8 cellular contexts compared by ENCODE assay signal in genomic region chr10:31320179-31320597, GRCh38. TPM values are rescaled to one million over a fixed set of nuclear protein-coding genes. Genes with fewer than 3 reads are reported as not detected.
DNase-seq lines count a peak whose midpoint lies in the region; ATAC-seq and TF ChIP-seq lines count a peak whose summit lies in the region.

No MANE protein-coding gene starts in this region.

- WGBS in lung, 2 donors: 0 to 1% methylated on average over 35 to 39 of the region's 39 CpGs

- peak overlapping the region; percentile 88 for H3K4me3 ChIP-seq in AG04450 (ENCODE audit: low read depth, low read length)
- peak overlapping the region; percentile 97 for H3K4me3 ChIP-seq in HL-60 (replicated peaks; ENCODE audit: insufficient read depth, low read length)
- H3K4me3 ChIP-seq in coronary artery: peak overlapping the region; percentile 99
- H3K4me3 ChIP-seq in lung: peak overlapping the region; percentile 86

- TF ChIP-seq CTCF in AG04450 (IDR thresholded peaks at IDR 0.05; ENCODE audit: low read depth, low read length) (no peak), HL-60 (IDR thresholded peaks at IDR 0.05; ENCODE audit: insufficient read depth, low read length) (no peak), coronary artery (IDR thresholded peaks at IDR 0.05) (no peak), lung (IDR thresholded peaks at IDR 0.05; ENCODE audit: control extremely low read depth, extremely low read depth) (no peak)

- H3K27ac ChIP-seq in AG04450 (ENCODE audit: low read depth, low read length) (peak overlapping the region; percentile 89), HL-60 (replicated peaks) (peak overlapping the region; percentile 63), coronary artery (peak overlapping the region; percentile 95 to 100), lung (ENCODE audit: low read depth in 1 of 2, low read length in 1 of 2) (peak overlapping the region; percentile 90 to 98)

- H3K4me1 ChIP-seq in lung (ENCODE audit: control insufficient read depth in 2 of 2, insufficient read depth in 2 of 2, low read length in 2 of 2): peaks cover 0 to 1% of the 10 kb centered on the region in 2 donors

- H3K9me3 ChIP-seq in AG04450 (ENCODE audit: control insufficient read depth, insufficient read depth, low read length) (no peaks in the 10 kb centered on the region; the same call in 1 of the 2 replicates), lung (ENCODE audit: control insufficient read depth in 2 of 2, insufficient read depth in 1 of 2, low read length in 1 of 2) (no peaks in the 10 kb centered on the region)

- H3K36me3 ChIP-seq in lung (ENCODE audit: control insufficient read depth in 2 of 2, insufficient read depth in 2 of 2, low read length in 2 of 2): no peaks in the 10 kb centered on the region

- POLR2A ChIA-PET in AG04450 (lab: Yijun Ruan, JAX): interaction anchor here (0.6 to 1.3 kb wide), 2 partner anchors 58 to 500 kb away, joined by 4 read pairs; no protein-coding TSS in a partner anchor

- no peak for DNase-seq in AG04450 (ENCODE audit: low read depth, low spot score)
- DNase-seq in GM19238 (ENCODE audit: insufficient read length, low spot score): peak; percentile 30
- peak; percentile 30 to 51 for DNase-seq in HL-60 (ENCODE audit: low read depth in 1 of 2, low spot score in 1 of 2)
- peak; percentile 69 for DNase-seq in activated CD4-positive, alpha-beta T cell treated with anti-CD3 and anti-CD28 coated beads for 48 hours
- peak; percentile 78 for DNase-seq in coronary artery (ENCODE audit: low spot score)
- peak; percentile 29 for DNase-seq in lung (ENCODE audit: low spot score)
- peak; percentile 28 to 37 for DNase-seq in stimulated activated CD8-positive, alpha-beta memory T cell treated with anti-CD3 and anti-CD28 coated beads, Interleukin-2, amount 100 ng/mL, for 48 hours (ENCODE audit: low read depth in 2 of 2)
- no peak for DNase-seq in epidermal melanocyte (ENCODE audit: insufficient read length, low spot score)

- no peaks in the 10 kb centered on the region for H3K27me3 ChIP-seq in AG04450 (ENCODE audit: control insufficient read depth, insufficient read depth, low read length)
- H3K27me3 ChIP-seq in HL-60 (ENCODE audit: insufficient read depth, poor library complexity, severe bottlenecking): no peaks in the 10 kb centered on the region
- H3K27me3 ChIP-seq in lung (ENCODE audit: control insufficient read depth, insufficient read depth): no peaks in the 10 kb centered on the region

- CTCF ChIA-PET in AG04450 (lab: Charles Lee): no interaction called here

- ATAC-seq in lung (ENCODE audit: insufficient read depth, low FRiP score): no peak

RNA-seq across cellular contexts. Expression of gene ZEB1, which starts 1.2 kb away (rescaled TPM):
- polyA plus RNA-seq in AG04450 (2011; rRNA removed) (128 and 154 TPM in 2 replicates), lung (1 to 10 TPM; 8.4 to 9.2 TPM)
- 224 and 338 TPM in 2 replicates for polyA minus RNA-seq in AG04450 (2011; rRNA and poly(A)+ RNA removed)
- 10 to 100 TPM; 29.8 to 86.9 TPM for total RNA-seq in lung

Comparison
In these comparisons a context has a peak if more than half of its experiments do, and no peak if none do; other contexts are left out.
1. DNase-seq: peak in GM19238 (single experiment), HL-60 (2 of 2), activated CD4-positive, alpha-beta T cell treated with anti-CD3 and anti-CD28 coated beads for 48 hours (single experiment), coronary artery (single experiment), lung (single experiment) and stimulated activated CD8-positive, alpha-beta memory T cell treated with anti-CD3 and anti-CD28 coated beads, Interleukin-2, amount 100 ng/mL, for 48 hours (2 of 2); none in AG04450 (single experiment) and epidermal melanocyte (single experiment).
2. RNA of gene ZEB1, which starts 1.2 kb away (polyA plus RNA-seq): 128 to 154 TPM in AG04450; 8.4 to 9.2 TPM in lung; every median in the first group is over 10 times any median in the second.
3. Peak in every context shown above with its lines, with median percentiles within 50 percentile points of each other: H3K27ac ChIP-seq and H3K4me3 ChIP-seq.